ENCODE assay signal across 8 cellular contexts in the genomic region with DNA sequence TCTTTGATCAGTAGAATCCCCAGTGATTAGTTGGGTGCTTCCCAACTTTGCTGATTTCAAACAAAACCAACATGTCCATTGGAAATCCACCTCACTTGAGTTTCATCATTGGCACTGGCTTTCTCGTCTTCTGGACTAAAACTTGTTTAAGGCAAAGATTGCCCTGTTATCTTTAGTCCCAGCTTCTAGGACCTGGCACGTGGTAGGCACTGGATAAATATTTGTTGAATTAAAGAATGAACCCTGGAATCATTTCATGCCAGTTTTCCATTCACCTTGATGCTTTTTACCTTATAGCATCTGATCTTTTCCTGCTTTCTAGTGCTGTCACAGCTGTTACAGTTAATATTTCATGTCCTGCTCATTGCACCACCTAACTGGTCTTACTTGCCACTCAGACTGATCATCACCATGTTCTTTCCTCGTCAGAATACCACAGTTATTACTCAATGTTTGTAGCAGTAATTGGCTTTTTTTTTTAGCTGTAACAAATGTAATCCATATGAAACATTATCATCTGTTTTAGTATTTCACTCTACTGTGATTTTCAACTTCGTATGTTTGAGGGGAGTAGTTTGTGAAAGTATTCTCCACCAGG. TPM values are rescaled to one million over a fixed set of nuclear protein-coding genes. Genes with fewer than 3 reads are reported as not detected.
DNase-seq lines count a peak whose midpoint lies in the region; ATAC-seq and TF ChIP-seq lines count a peak whose summit lies in the region.

No MANE protein-coding gene starts in this region.

- H3K27me3 ChIP-seq in BLaER1: no peaks in the 10 kb centered on the region
- H3K27me3 ChIP-seq in thyroid gland: no peaks in the 10 kb centered on the region

- no peak for TF ChIP-seq CTCF in thyroid gland (IDR thresholded peaks at IDR 0.05)

- intact Hi-C loops in activated T-helper 2 cell treated with anti-CD3 and anti-CD28 coated beads, Interferon-gamma antibody, Interleukin-2, Interleukin-4, amounts not matched to agents 10 μg/mL and 5 μg/mL and 100 μg/mL, durations not matched to agents 14 hours and 24 hours and 36 hours (cut with micrococcal nuclease): loop anchor here (10.0 kb wide), 3 partner anchors 208 to 1128 kb away; no protein-coding TSS in a partner anchor
- intact Hi-C loops in thyroid gland (cut with DNase I): no loop called here

- peaks cover 49% of the 10 kb centered on the region for H3K4me1 Mint-ChIP-seq in activated T-helper 2 cell treated with anti-CD3 and anti-CD28 coated beads, Interferon-gamma antibody, Interleukin-2, Interleukin-4, amounts not matched to agents 10 μg/mL and 5 μg/mL and 100 μg/mL, durations not matched to agents 14 hours and 24 hours and 36 hours (ENCODE audit: low read depth)
- peaks cover 27 to 58% of the 10 kb centered on the region in 2 donors for H3K4me1 Mint-ChIP-seq in immature natural killer cell

- H3K4me1 ChIP-seq in BLaER1 (peaks cover 24% of the 10 kb centered on the region), thyroid gland (peaks cover 6 to 19% of the 10 kb centered on the region in 2 donors)

- peak overlapping the region; percentile 99 for H3K4me3 Mint-ChIP-seq in activated T-helper 2 cell treated with anti-CD3 and anti-CD28 coated beads, Interferon-gamma antibody, Interleukin-2, Interleukin-4, amounts not matched to agents 10 μg/mL and 5 μg/mL and 100 μg/mL, durations not matched to agents 14 hours and 24 hours and 36 hours (ENCODE audit: low read depth)
- peak overlapping the region; percentile 94 to 96 (median 95) for H3K4me3 Mint-ChIP-seq in immature natural killer cell

- H3K36me3 ChIP-seq in BLaER1 (peaks cover 10% of the 10 kb centered on the region; the same call in 1 of the 2 replicates), thyroid gland (no peaks in the 10 kb centered on the region)

- no peak for TF ChIP-seq POLR2A in thyroid gland (IDR thresholded peaks at IDR 0.05)

- peak; percentile 13 for DNase-seq in HT1080 (ENCODE audit: low read depth)
- no peak for DNase-seq in activated T-helper 2 cell treated with anti-CD3 and anti-CD28 coated beads, Interferon-gamma antibody, Interleukin-2, Interleukin-4, amounts not matched to agents 10 μg/mL and 5 μg/mL and 100 μg/mL, durations not matched to agents 14 hours and 24 hours and 36 hours (ENCODE audit: low spot score)
- DNase-seq in immature natural killer cell: no peak
- no peak for DNase-seq in thyroid gland
- no peak for DNase-seq in HK-2 (ENCODE audit: unreplicated experiment)
- no peak for DNase-seq in UCSD-AML1 (lab: John Stamatoyannopoulos, UW; ENCODE audit: unreplicated experiment)

- H3K9me3 Mint-ChIP-seq in activated T-helper 2 cell treated with anti-CD3 and anti-CD28 coated beads, Interferon-gamma antibody, Interleukin-2, Interleukin-4, amounts not matched to agents 10 μg/mL and 5 μg/mL and 100 μg/mL, durations not matched to agents 14 hours and 24 hours and 36 hours: no peaks in the 10 kb centered on the region
- H3K9me3 Mint-ChIP-seq in immature natural killer cell: no peaks in the 10 kb centered on the region

- peak overlapping the region; percentile 62 for H3K27ac Mint-ChIP-seq in activated T-helper 2 cell treated with anti-CD3 and anti-CD28 coated beads, Interferon-gamma antibody, Interleukin-2, Interleukin-4, amounts not matched to agents 10 μg/mL and 5 μg/mL and 100 μg/mL, durations not matched to agents 14 hours and 24 hours and 36 hours
- H3K27ac Mint-ChIP-seq in immature natural killer cell: peak overlapping the region in 5 of 6 donors; percentile 50 to 92 (median 88)

- H3K36me3 Mint-ChIP-seq in activated T-helper 2 cell treated with anti-CD3 and anti-CD28 coated beads, Interferon-gamma antibody, Interleukin-2, Interleukin-4, amounts not matched to agents 10 μg/mL and 5 μg/mL and 100 μg/mL, durations not matched to agents 14 hours and 24 hours and 36 hours (ENCODE audit: low read depth): peaks cover 43% of the 10 kb centered on the region
- H3K36me3 Mint-ChIP-seq in immature natural killer cell: no peaks in the 10 kb centered on the region

- peak overlapping the region; percentile 85 for H3K4me2 ChIP-seq in BLaER1

- H3K27me3 Mint-ChIP-seq in activated T-helper 2 cell treated with anti-CD3 and anti-CD28 coated beads, Interferon-gamma antibody, Interleukin-2, Interleukin-4, amounts not matched to agents 10 μg/mL and 5 μg/mL and 100 μg/mL, durations not matched to agents 14 hours and 24 hours and 36 hours (ENCODE audit: low read depth): no peaks in the 10 kb centered on the region
- H3K27me3 Mint-ChIP-seq in immature natural killer cell (ENCODE audit: low read depth in 3 of 3): peaks cover 0 to 9% (median 0%) of the 10 kb centered on the region in 3 donors

- peak overlapping the region; percentile 80 for H3K9ac ChIP-seq in BLaER1

- H3K27ac ChIP-seq in BLaER1 (0 out of 2 replicates have a peak overlapping the region, but pooled peaks have one; percentile 69), thyroid gland (no peak overlapping the region)

- H3K4me3 ChIP-seq in BLaER1 (peak overlapping the region; percentile 75), thyroid gland (replicated peaks in 1 of 3) (peak overlapping the region in 2 of 3 donors; percentile 59 to 72)

- peaks cover 57% of the 10 kb centered on the region for H4K20me1 ChIP-seq in BLaER1

- WGBS in thyroid gland, 2 donors: 42 to 49% methylated on average over 4 of the region's 4 CpGs

- no peak for ATAC-seq in HG02840 (IDR thresholded peaks at IDR 0.05; ENCODE audit: low FRiP score, unreplicated experiment)

- H3K9me3 ChIP-seq in BLaER1 (peaks cover 7% of the 10 kb centered on the region), thyroid gland (no peaks in the 10 kb centered on the region)

RNA-seq across cellular contexts. Expression of gene C12orf50, which starts 7.3 kb away (rescaled TPM):
- not detected in 2 replicates for total RNA-seq in HT1080 (2014; rRNA removed; shearing (Covaris generic))
- 0.10 and 0.20 TPM in 2 replicates for polyA plus RNA-seq in HT1080 (2015; cell fraction: cytosol; rRNA removed)
- not detected in 2 replicates for polyA plus RNA-seq in HT1080 (2015; cell fraction: nucleus; rRNA removed)
- total RNA-seq in activated T-helper 2 cell treated with anti-CD3 and anti-CD28 coated beads, Interferon-gamma antibody, Interleukin-2, Interleukin-4, amounts not matched to agents 10 μg/mL and 5 μg/mL and 100 μg/mL, durations not matched to agents 14 hours and 24 hours and 36 hours: not detected in 2 replicates
- not detected for polyA plus RNA-seq in immature natural killer cell
- under 1 TPM in 2 of 4 donors, not detected in 2; 0.11 to 0.40 TPM for total RNA-seq in thyroid gland
